12 cellular contexts compared by ENCODE assay signal in genomic region chr17:78946631-78947030, GRCh38. TPM values are rescaled to one million over a fixed set of nuclear protein-coding genes. Genes with fewer than 3 reads are reported as not detected.
DNase-seq lines count a peak whose midpoint lies in the region; ATAC-seq and TF ChIP-seq lines count a peak whose summit lies in the region.
"Had no signal": no experiment of that assay in that cellular context is flagged by ENCODE, and none has a peak within 500 bp of the region (broad histone marks: within the 10 kb centered on the region; RNA-seq: fewer than 3 reads in every experiment).

No MANE protein-coding gene starts in this region.

- CTCF ChIA-PET in activated B cell treated with CpG ODN at 0.5 μM for 24 hours (lab: Charles Lee) (no interaction called here), HEK293T (lab: Yijun Ruan, JAX) (no interaction called here)

- H3K4me3 ChIP-seq in BLaER1 treated with 17β-estradiol and CSF1 and Interleukin-3, amounts not matched to agents 10 nM and 100 nM, result 0 out of 20 replicates have a peak overlapping the region, but pooled peaks of 1 of the 10 experiments have one; percentile 37
- no peak overlapping the region for H3K4me3 ChIP-seq in stomach
- H3K4me3 ChIP-seq: GM12878 had no signal

- TF ChIP-seq CTCF in activated B cell treated with CpG ODN at 0.5 μM for 24 hours (IDR thresholded peaks at IDR 0.05) (no peak), mesothelial cell of epicardium (IDR thresholded peaks at IDR 0.05; ENCODE audit: unreplicated experiment) (no peak), stomach (IDR thresholded peaks at IDR 0.05) (no peak)

- no peaks in the 10 kb centered on the region for H4K20me1 ChIP-seq in BLaER1 treated with 17β-estradiol and CSF1 and Interleukin-3, amounts not matched to agents 10 nM and 100 nM

- DNase-seq in activated B cell treated with CpG ODN at 0.5 μM for 24 hours (no peak), mesothelial cell of epicardium (ENCODE audit: low spot score in 2 of 2, unreplicated experiment in 2 of 2) (no peak), stomach (no peak), superior temporal gyrus (ENCODE audit: extremely low spot score) (no peak), HEK293T (ENCODE audit: extremely low spot score) (no peak)
- no peak for DNase-seq in activated T-cell treated with anti-CD3 and anti-CD28 coated beads, Interleukin-2, amount 50 U/mL, for 48 hours
- DNase-seq: BE2C; CD4-positive, CD25-positive, alpha-beta regulatory T cell; DMS79; IMR-90 had no signal

- peaks cover 14 to 21% (median 17%) of the 10 kb centered on the region in 11 experiments for H3K9me3 ChIP-seq in BLaER1 treated with 17β-estradiol and CSF1 and Interleukin-3, amounts not matched to agents 10 nM and 100 nM (replicated peaks in 1 of 11)
- peaks cover 0 to 18% (median 14%) of the 10 kb centered on the region in 4 donors for H3K9me3 ChIP-seq in stomach

- H3K27ac ChIP-seq in BLaER1 treated with 17β-estradiol and CSF1 and Interleukin-3, amounts not matched to agents 10 nM and 100 nM, result peak overlapping the region in 9 of 11 experiments; percentile 25 to 71 (median 62); a peak in 17 of 22 replicates
- H3K27ac ChIP-seq in stomach, result peak overlapping the region in 4 of 5 donors; percentile 68 to 87 (median 77)

- H3K4me1 ChIP-seq in BLaER1 treated with 17β-estradiol and CSF1 and Interleukin-3, amounts not matched to agents 10 nM and 100 nM, result peaks cover 31 to 59% (median 54%) of the 10 kb centered on the region in 10 experiments
- peaks cover 0 to 20% (median 13%) of the 10 kb centered on the region in 4 donors for H3K4me1 ChIP-seq in stomach
- H3K4me1 ChIP-seq: BE2C had no signal

- H3K4me3 Mint-ChIP-seq in activated B cell treated with CpG ODN at 0.5 μM for 24 hours (no peak overlapping the region), mesothelial cell of epicardium (no peak overlapping the region)
- H3K4me3 Mint-ChIP-seq: CD4-positive, CD25-positive, alpha-beta regulatory T cell had no signal

- peaks cover 11% of the 10 kb centered on the region for H3K4me1 Mint-ChIP-seq in activated B cell treated with CpG ODN at 0.5 μM for 24 hours
- H3K4me1 Mint-ChIP-seq in mesothelial cell of epicardium, result peaks cover 12% of the 10 kb centered on the region

- no peak for TF ChIP-seq POLR2A in stomach (IDR thresholded peaks at IDR 0.05)

- H3K4me2 ChIP-seq in BLaER1 treated with 17β-estradiol and CSF1 and Interleukin-3, amounts not matched to agents 10 nM and 100 nM, result peak overlapping the region; percentile 63 to 85 (median 77)

- TF ChIP-seq EP300 in stomach (IDR thresholded peaks at IDR 0.05), result no peak

- H3K27me3 ChIP-seq in BLaER1 treated with 17β-estradiol and CSF1 and Interleukin-3, amounts not matched to agents 10 nM and 100 nM, result peaks cover 0 to 6% (median 0%) of the 10 kb centered on the region in 11 experiments; a peak in 3 of 22 replicates
- no peaks in the 10 kb centered on the region for H3K27me3 ChIP-seq in stomach
- H3K27me3 ChIP-seq: BE2C had no signal

- H3K27ac Mint-ChIP-seq in activated B cell treated with CpG ODN at 0.5 μM for 24 hours (no peak overlapping the region), mesothelial cell of epicardium (peak overlapping the region; percentile 30)
- H3K27ac Mint-ChIP-seq: CD4-positive, CD25-positive, alpha-beta regulatory T cell had no signal

- H3K36me3 Mint-ChIP-seq in activated B cell treated with CpG ODN at 0.5 μM for 24 hours (ENCODE audit: low read depth), result no peaks in the 10 kb centered on the region
- no peaks in the 10 kb centered on the region for H3K36me3 Mint-ChIP-seq in mesothelial cell of epicardium

- H3K9ac ChIP-seq in BLaER1 treated with 17β-estradiol and CSF1 and Interleukin-3, amounts not matched to agents 10 nM and 100 nM, result peak overlapping the region in 9 of 11 experiments; percentile 9 to 50 (median 37); a peak in 12 of 22 replicates

- intact Hi-C loops in activated B cell treated with CpG ODN at 0.5 μM for 24 hours (cut with micrococcal nuclease) (no loop called here), stomach (cut with DNase I; ENCODE audit: low total_unique reads) (no loop called here)

- H3K27me3 Mint-ChIP-seq in activated B cell treated with CpG ODN at 0.5 μM for 24 hours, result peaks cover 15% of the 10 kb centered on the region
- no peaks in the 10 kb centered on the region for H3K27me3 Mint-ChIP-seq in mesothelial cell of epicardium (ENCODE audit: low read depth)

- peaks cover 13% of the 10 kb centered on the region for H3K9me3 Mint-ChIP-seq in activated B cell treated with CpG ODN at 0.5 μM for 24 hours
- peaks cover 12% of the 10 kb centered on the region for H3K9me3 Mint-ChIP-seq in mesothelial cell of epicardium

- whole genome bisulfite sequencing in stomach, 5 donors, result 68 to 74% (median 73%) methylated on average over 8 of the region's 8 CpGs

- H3K36me3 ChIP-seq in BLaER1 treated with 17β-estradiol and CSF1 and Interleukin-3, amounts not matched to agents 10 nM and 100 nM, result peaks cover 0 to 8% (median 0%) of the 10 kb centered on the region in 11 experiments; a peak in 3 of 22 replicates
- no peaks in the 10 kb centered on the region for H3K36me3 ChIP-seq in stomach
- H3K36me3 ChIP-seq: BE2C had no signal

- peak; percentile 40 for ATAC-seq in activated B cell treated with CpG ODN at 0.5 μM for 24 hours (ENCODE audit: low read depth)
- ATAC-seq: GM12878 had no signal

- POLR2A ChIA-PET in activated B cell treated with CpG ODN at 0.5 μM for 24 hours (lab: Charles Lee), result no interaction called here
- POLR2A ChIA-PET in HEK293T (lab: Yijun Ruan, JAX), result no interaction called here

TF ChIP-seq in HEK293T, 16 proteins besides CTCF, POLR2A, EP300 and RAD21:
- TF ChIP-seq FOXA1 (IDR thresholded peaks at IDR 0.05) (no peak), NFRKB (IDR thresholded peaks at IDR 0.05) (no peak), PKNOX1 (IDR thresholded peaks at IDR 0.05) (no peak), SP1 (IDR thresholded peaks at IDR 0.05) (no peak), ARNT (IDR thresholded peaks at IDR 0.05) (no peak), CTBP1 (IDR thresholded peaks at IDR 0.05; ENCODE audit: borderline replicate concordance) (no peak), ZNF384 (IDR thresholded peaks at IDR 0.05) (no peak), TARDBP (IDR thresholded peaks at IDR 0.05) (no peak), FOXK2 (IDR thresholded peaks at IDR 0.05) (no peak), FOXM1 (IDR thresholded peaks at IDR 0.05; ENCODE audit: borderline replicate concordance) (no peak), BHLHE40 (IDR thresholded peaks at IDR 0.05; ENCODE audit: borderline replicate concordance) (no peak), SUZ12 (IDR thresholded peaks at IDR 0.05) (no peak), HDGF (IDR thresholded peaks at IDR 0.05; ENCODE audit: borderline replicate concordance) (no peak), ELF4 (IDR thresholded peaks at IDR 0.05) (no peak), L3MBTL2 (conservative IDR thresholded peaks at IDR 0.05) (no peak), LEF1 (IDR thresholded peaks at IDR 0.05; ENCODE audit: borderline replicate concordance) (no peak)
TF ChIP-seq in HEK293T: peak in this region for 0.

RNA-seq across cellular contexts. Expression of gene TIMP2, which starts 21.4 kb away (rescaled TPM):
- total RNA-seq in activated B cell treated with CpG ODN at 0.5 μM for 24 hours, result 3.5 and 4.2 TPM in 2 replicates
- 106 to 109 TPM (median 106 TPM) in 3 replicates for total RNA-seq in mesothelial cell of epicardium
- total RNA-seq in stomach, result 10 to 100 TPM; 37.4 to 100.0 (median 66.1) TPM
- 10 to 100 TPM; 20.9 to 34.4 (median 29.4) TPM for polyA plus RNA-seq in stomach

RNA-seq across cellular contexts. Expression of gene LGALS3BP, which starts 33.1 kb away (rescaled TPM):
- 1.3 and 3.5 TPM in 2 replicates for total RNA-seq in activated B cell treated with CpG ODN at 0.5 μM for 24 hours
- total RNA-seq in mesothelial cell of epicardium, result 373 to 393 TPM (median 375 TPM) in 3 replicates
- 100 to 1,000 TPM in 4 of 5 donors, 10 to 100 TPM in 1; 94.5 to 625 (median 434) TPM for total RNA-seq in stomach
- 100 to 1,000 TPM in 2 of 3 donors, 10 to 100 TPM in 1; 63.4 to 212 (median 172) TPM for polyA plus RNA-seq in stomach

RNA-seq across cellular contexts. Expression of gene CEP295NL, which starts 43.6 kb away (rescaled TPM):
- 0.46 and 0.55 TPM in 2 replicates for total RNA-seq in activated B cell treated with CpG ODN at 0.5 μM for 24 hours
- 3.2 to 4.2 TPM (median 3.8 TPM) in 3 replicates for total RNA-seq in mesothelial cell of epicardium
- 10 to 100 TPM in 2 of 5 donors, 1 to 10 TPM in 3; 4.2 to 23.9 (median 7.1) TPM for total RNA-seq in stomach
- polyA plus RNA-seq in stomach, result under 1 TPM in 2 of 3 donors, not detected in 1; 0.31 to 0.40 TPM
- total RNA-seq: GM12878 had no signal
- polyA plus RNA-seq: GM12878 had no signal

Comparison
In these comparisons a context has a peak if more than half of its experiments do, and no peak if none do; other contexts are left out.
1. RNA of gene LGALS3BP, which starts 33.1 kb away (total RNA-seq): 94.5 to 625 TPM in stomach and 373 to 393 TPM in mesothelial cell of epicardium; 1.3 to 3.5 TPM in activated B cell treated with CpG ODN at 0.5 μM for 24 hours; every median in the first group is over 10 times any median in the second.